ENCODE assay signal across 1 cellular context in the genomic region with DNA sequence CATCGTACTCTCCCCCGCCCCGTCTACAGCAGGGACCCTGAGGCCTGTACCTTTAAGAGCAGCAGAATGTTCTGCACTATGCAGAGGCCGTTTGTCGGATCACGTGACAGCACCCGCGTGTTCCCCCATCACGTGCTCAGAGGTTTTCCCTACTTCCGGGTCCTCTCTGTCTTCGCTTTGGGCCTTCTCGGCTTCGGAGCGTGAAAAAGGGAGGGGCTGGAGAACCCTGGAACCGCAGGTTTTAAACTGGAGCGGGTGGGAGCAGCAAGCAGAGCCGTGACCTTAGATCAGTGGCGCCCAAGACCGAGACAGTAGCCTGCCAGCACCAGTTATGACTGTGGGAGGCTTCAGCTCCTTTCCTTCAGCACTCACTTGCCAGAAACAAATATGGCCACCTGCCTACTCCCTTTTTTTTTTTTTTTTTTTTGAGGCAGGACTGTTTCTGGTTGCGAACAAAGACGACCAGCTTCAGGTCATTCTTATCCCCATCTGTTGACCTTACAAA.
TF ChIP-seq lines count a peak whose summit lies in the region.

A gene (minus strand): TSS at position 105 of the 505 bp plus-strand sequence. CDS start 315 bp downstream, outside the sequence.

TF ChIP-seq in liver, 16 proteins besides CTCF, POLR2A, EP300 and RAD21 (continued from another document):
- TF ChIP-seq, protein P1, sequence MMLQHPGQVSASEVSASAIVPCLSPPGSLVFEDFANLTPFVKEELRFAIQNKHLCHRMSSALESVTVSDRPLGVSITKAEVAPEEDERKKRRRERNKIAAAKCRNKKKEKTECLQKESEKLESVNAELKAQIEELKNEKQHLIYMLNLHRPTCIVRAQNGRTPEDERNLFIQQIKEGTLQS (IDR thresholded peaks at IDR 0.05), result no peak
- no peak for TF ChIP-seq FOXA2 (IDR thresholded peaks at IDR 0.05)
